8 cellular contexts compared by ENCODE assay signal in the genomic region with DNA sequence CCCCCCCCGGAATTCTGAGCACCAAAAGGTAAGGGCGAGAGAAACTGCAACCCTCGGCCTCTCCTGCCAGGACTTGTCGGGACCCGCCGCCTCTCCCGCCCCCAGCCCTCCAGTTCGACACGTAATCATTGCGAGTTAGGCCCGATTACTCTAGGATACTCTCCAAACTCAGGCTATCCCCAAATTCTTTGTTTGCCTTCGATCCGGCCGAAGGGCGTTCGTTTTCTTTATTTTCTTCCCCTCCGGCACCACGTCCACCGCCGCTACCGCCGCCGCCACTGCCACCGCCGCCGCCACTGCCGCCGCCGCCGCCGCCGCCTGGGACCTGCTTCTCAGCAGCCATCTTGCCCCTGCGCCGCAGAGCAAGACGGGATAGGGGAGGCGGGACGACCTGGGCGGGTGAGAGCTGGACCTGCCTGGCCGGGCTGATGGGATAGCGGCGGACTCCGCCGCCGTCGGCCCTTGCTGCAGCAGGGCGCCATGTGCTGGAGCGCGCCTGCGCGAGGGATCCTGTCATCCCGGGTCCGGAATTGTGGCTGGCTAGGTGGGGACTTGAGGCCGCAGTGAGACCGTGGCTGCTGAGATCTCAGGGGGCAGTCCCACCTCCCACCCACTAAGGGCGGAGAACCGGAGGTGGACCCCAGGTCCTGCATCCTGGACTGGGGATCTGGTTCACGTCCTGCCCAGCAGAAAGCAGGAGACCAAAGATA. TPM values are rescaled to one million over a fixed set of nuclear protein-coding genes. Genes with fewer than 3 reads are reported as not detected.
A peak's percentile ranks its signal among the peaks of the same experiment; 100 is the strongest.
DNase-seq lines count a peak whose midpoint lies in the region; ATAC-seq and TF ChIP-seq lines count a peak whose summit lies in the region.

A gene (minus strand): TSS at position 369 of the 710 bp plus-strand sequence. CDS start 26 bp downstream, at position 343.

- peaks cover 50 to 61% (median 50%) of the 10 kb centered on the region in 3 donors for H3K4me1 Mint-ChIP-seq in T-cell

- peak within 1 kb of the TSS; percentile 74 to 88 (median 78) for H3K4me3 ChIP-seq in transverse colon

- in situ Hi-C loops in transverse colon (cut with MboI; ENCODE audit: low pct_ligation_motif_present in 1 of 4, low pct_unique_long_range_greater_than_20kb in 1 of 4, low sequenced_read_pairs in 3 of 4), result no loop called here

- H3K27ac ChIP-seq in adipose tissue (ENCODE audit: low read depth, low read length) (no peak within 1 kb of the TSS), transverse colon (peak within 1 kb of the TSS; percentile 75 to 85 (median 82))

- H3K27ac Mint-ChIP-seq in T-cell, result peak within 1 kb of the TSS; percentile 92 to 95

- POLR2A ChIA-PET in GM10248 (lab: Yijun Ruan, JAX), result interaction anchor here (1.0 kb wide), 1 partner anchor 282 kb away, joined by 3 read pairs; a partner anchor contains a TSS
- POLR2A ChIA-PET in T-cell (lab: Charles Lee), result interaction anchor here in 1 of 2 donors (0.6 kb wide), 1 partner anchor 8 kb away, joined by 3 read pairs; no protein-coding TSS in a partner anchor

- ATAC-seq in HG02642 (IDR thresholded peaks at IDR 0.05; ENCODE audit: poor library complexity, unreplicated experiment) (peak; percentile 90), T-cell (replicated peaks in 1 of 4) (peak; percentile 78 to 96 (median 92))

- no peak for TF ChIP-seq EP300 in transverse colon (IDR thresholded peaks at IDR 0.05; ENCODE audit: low read depth)

- DNase-seq in GM10248 (ENCODE audit: extremely low spot score) (peak; percentile 95), NCI-H1417 treated with DMSO at 0.1 percent for 48 hours (lab: John Stamatoyannopoulos, UW) (peak; percentile 62), T-cell (peak; percentile 53 to 85 (median 70)), cardiac septum (ENCODE audit: low spot score) (peak; percentile 98), pons (ENCODE audit: low spot score) (peak; percentile 93), transverse colon (peak; percentile 93)

- peak; percentile 77 for TF ChIP-seq POLR2A in transverse colon (IDR thresholded peaks at IDR 0.05)

- 0% methylated on average over 44 to 57 of the region's 57 CpGs for WGBS in adipose tissue, 3 donors
- WGBS in transverse colon (ENCODE audit: low coverage in 1 of 2), 2 donors, result 1 to 7% methylated on average over 3 to 54 of the region's 57 CpGs

- peaks cover 0 to 7% (median under 1%) of the 10 kb centered on the region in 4 donors for H3K36me3 ChIP-seq in transverse colon

- no peaks in the 10 kb centered on the region for H3K9me3 Mint-ChIP-seq in T-cell

- TF ChIP-seq CTCF in GM10248 (IDR thresholded peaks at IDR 0.05; ENCODE audit: control extremely low read depth, extremely low read depth, low read depth, missing control alignments) (no peak), transverse colon (IDR thresholded peaks at IDR 0.05) (no peak)

- CTCF ChIA-PET in GM10248 (lab: Yijun Ruan, JAX) (interaction anchor here (1.0 to 1.7 kb wide), 4 partner anchors 11 to 326 kb away, joined by 3 to 5 read pairs (median 3); no protein-coding TSS in a partner anchor), T-cell (lab: Charles Lee) (interaction anchor here in 1 of 2 donors (0.6 to 1.0 kb wide), 3 partner anchors 30 to 775 kb away, joined by 3 to 4 read pairs (median 3); no protein-coding TSS in a partner anchor)

- H3K9me3 ChIP-seq in transverse colon, result no peaks in the 10 kb centered on the region

- intact Hi-C loops in cardiac septum (cut with DNase I) (loop anchor here (2.0 kb wide), 1 partner anchor 30 kb away; a partner anchor contains a TSS), transverse colon (cut with DNase I; ENCODE audit: low total_unique reads) (loop anchor here (10.0 kb wide), 1 partner anchor 58 kb away; no protein-coding TSS in a partner anchor)

- peaks cover 39% of the 10 kb centered on the region for H3K27me3 ChIP-seq in transverse colon

- H3K27me3 Mint-ChIP-seq in T-cell, result peaks cover 18 to 28% of the 10 kb centered on the region in 2 donors

- peaks cover 15% of the 10 kb centered on the region for H3K36me3 Mint-ChIP-seq in T-cell

- H3K4me3 Mint-ChIP-seq in T-cell, result peak within 1 kb of the TSS; percentile 90 to 97 (median 94)

- H3K4me1 ChIP-seq in transverse colon, result peaks cover 32 to 62% (median 45%) of the 10 kb centered on the region in 4 donors

RNA-seq across cellular contexts. Expression of the gene that starts here (rescaled TPM):
- total RNA-seq in T-cell, result 10 to 100 TPM; 71.9 to 81.6 (median 78.9) TPM
- polyA plus RNA-seq in adipose tissue, result 10 to 100 TPM; 44.1 to 68.6 (median 49.5) TPM
- 53.9 TPM for total RNA-seq in cardiac septum
- total RNA-seq in transverse colon, result 10 to 100 TPM; 11.6 to 44.8 (median 30.4) TPM
